Comparison of ENCODE assay signal across 1 cellular context in the genomic region with DNA sequence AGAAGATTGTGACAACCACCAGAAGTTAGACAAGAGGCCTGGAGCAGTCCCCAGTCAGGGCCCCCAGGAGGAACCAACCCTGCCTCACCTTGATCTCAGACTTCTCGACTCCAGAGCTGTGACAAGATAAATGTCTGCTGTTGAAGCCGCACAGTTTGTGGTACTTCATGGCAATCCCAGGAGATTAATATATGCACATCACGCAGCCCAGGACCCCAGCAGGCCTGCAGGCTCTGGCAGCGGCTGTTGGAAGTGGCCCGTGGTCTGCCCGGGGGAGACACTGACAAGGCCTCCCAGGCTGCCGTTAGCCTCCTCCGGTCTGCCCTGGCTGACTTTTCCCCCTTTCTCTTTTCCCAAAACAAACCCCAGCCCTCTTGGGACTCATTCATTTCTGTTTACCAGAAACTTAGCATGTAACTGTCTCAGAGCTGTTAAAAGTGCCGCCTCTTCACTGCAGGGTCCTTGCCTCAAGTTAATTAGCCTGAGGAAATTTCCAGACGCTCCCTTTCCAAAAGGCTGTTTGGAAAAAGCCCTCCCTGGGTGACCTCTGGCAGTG.
TF ChIP-seq lines count a peak whose summit lies in the region.

No MANE protein-coding gene starts in this region.

TF ChIP-seq in HEK293, 187 proteins besides CTCF, POLR2A, EP300 and RAD21 (continued from another document):
- TF ChIP-seq ZNF544 (tag by site-specific recombination; IDR thresholded peaks at IDR 0.05) (no peak), ZNF132 (tag by site-specific recombination; IDR thresholded peaks at IDR 0.05; ENCODE audit: borderline replicate concordance) (no peak), ZNF2 (tag by site-specific recombination; IDR thresholded peaks at IDR 0.05) (no peak), TCF7L2 (IDR thresholded peaks at IDR 0.05; ENCODE audit: borderline replicate concordance, low read depth, low read length) (0 out of 2 replicates have a peak, but pooled peaks have one; percentile 14), YY1 (tag by site-specific recombination; IDR thresholded peaks at IDR 0.05) (no peak), ZIC2 (tag by site-specific recombination; IDR thresholded peaks at IDR 0.05) (peak; percentile 70), ZNF555 (tag by site-specific recombination; conservative IDR thresholded peaks at IDR 0.05) (no peak), ZNF843 (tag by site-specific recombination; IDR thresholded peaks at IDR 0.05) (no peak), ZNF221 (tag by site-specific recombination; IDR thresholded peaks at IDR 0.05; ENCODE audit: borderline replicate concordance) (no peak)
- TF ChIP-seq, protein P1, sequence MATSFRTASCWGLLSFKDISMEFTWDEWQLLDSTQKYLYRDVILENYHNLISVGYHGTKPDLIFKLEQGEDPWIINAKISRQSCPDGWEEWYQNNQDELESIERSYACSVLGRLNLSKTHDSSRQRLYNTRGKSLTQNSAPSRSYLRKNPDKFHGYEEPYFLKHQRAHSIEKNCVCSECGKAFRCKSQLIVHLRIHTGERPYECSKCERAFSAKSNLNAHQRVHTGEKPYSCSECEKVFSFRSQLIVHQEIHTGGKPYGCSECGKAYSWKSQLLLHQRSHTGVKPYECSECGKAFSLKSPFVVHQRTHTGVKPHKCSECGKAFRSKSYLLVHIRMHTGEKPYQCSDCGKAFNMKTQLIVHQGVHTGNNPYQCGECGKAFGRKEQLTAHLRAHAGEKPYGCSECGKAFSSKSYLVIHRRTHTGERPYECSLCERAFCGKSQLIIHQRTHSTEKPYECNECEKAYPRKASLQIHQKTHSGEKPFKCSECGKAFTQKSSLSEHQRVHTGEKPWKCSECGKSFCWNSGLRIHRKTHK (tag by site-specific recombination; IDR thresholded peaks at IDR 0.05), result no peak
- TF ChIP-seq, protein P2, sequence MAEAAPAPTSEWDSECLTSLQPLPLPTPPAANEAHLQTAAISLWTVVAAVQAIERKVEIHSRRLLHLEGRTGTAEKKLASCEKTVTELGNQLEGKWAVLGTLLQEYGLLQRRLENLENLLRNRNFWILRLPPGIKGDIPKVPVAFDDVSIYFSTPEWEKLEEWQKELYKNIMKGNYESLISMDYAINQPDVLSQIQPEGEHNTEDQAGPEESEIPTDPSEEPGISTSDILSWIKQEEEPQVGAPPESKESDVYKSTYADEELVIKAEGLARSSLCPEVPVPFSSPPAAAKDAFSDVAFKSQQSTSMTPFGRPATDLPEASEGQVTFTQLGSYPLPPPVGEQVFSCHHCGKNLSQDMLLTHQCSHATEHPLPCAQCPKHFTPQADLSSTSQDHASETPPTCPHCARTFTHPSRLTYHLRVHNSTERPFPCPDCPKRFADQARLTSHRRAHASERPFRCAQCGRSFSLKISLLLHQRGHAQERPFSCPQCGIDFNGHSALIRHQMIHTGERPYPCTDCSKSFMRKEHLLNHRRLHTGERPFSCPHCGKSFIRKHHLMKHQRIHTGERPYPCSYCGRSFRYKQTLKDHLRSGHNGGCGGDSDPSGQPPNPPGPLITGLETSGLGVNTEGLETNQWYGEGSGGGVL (tag by site-specific recombination; IDR thresholded peaks at IDR 0.05), result no peak
TF ChIP-seq in HEK293: peak in this region for 3.
